In genomic region chrX:10006770-10007169, GRCh38 we compare ENCODE assay signal across 27 cellular contexts. TPM values are rescaled to one million over a fixed set of nuclear protein-coding genes. Genes with fewer than 3 reads are reported as not detected.
DNase-seq lines count a peak whose midpoint lies in the region; ATAC-seq and TF ChIP-seq lines count a peak whose summit lies in the region.
"Had no signal": no experiment of that assay in that cellular context is flagged by ENCODE, and none has a peak within 500 bp of the region (broad histone marks: within the 10 kb centered on the region; RNA-seq: fewer than 3 reads in every experiment).

No MANE protein-coding gene starts in this region.

- H3K4me3 Mint-ChIP-seq in Caco-2 (ENCODE audit: unreplicated experiment) (no peak overlapping the region), neural progenitor cell (no peak overlapping the region)
- H3K4me3 Mint-ChIP-seq in activated T-helper 2 cell treated with anti-CD3 and anti-CD28 coated beads, Interferon-gamma antibody, Interleukin-2, Interleukin-4, amounts not matched to agents 10 μg/mL and 5 μg/mL and 100 μg/mL, durations not matched to agents 14 hours and 24 hours and 36 hours (ENCODE audit: low read depth) = no peak overlapping the region
- H3K4me3 Mint-ChIP-seq in activated naive CD4-positive, alpha-beta T cell treated with anti-CD3 and anti-CD28 coated beads for 36 hours = no peak overlapping the region
- H3K4me3 Mint-ChIP-seq in stimulated activated effector memory CD8-positive, alpha-beta T cell treated with anti-CD3 and anti-CD28 coated beads, Interleukin-12 subunit alpha, Interleukin-12 subunit beta, amount 100 ng/mL, for 72 hours = no peak overlapping the region
- H3K4me3 Mint-ChIP-seq: CD4-positive, alpha-beta T cell; GM23338; H9; HFFc6 had no signal

- intact Hi-C loops in heart left ventricle (cut with DNase I) (no loop called here), right cardiac atrium (cut with DNase I) (no loop called here), Caco-2 (cut with micrococcal nuclease; ENCODE audit: unreplicated experiment) (loop anchor here (10.0 kb wide), 1 partner anchor 308 kb away; no protein-coding TSS in a partner anchor)
- intact Hi-C loops in activated T-helper 2 cell treated with anti-CD3 and anti-CD28 coated beads, Interferon-gamma antibody, Interleukin-2, Interleukin-4, amounts not matched to agents 10 μg/mL and 5 μg/mL and 100 μg/mL, durations not matched to agents 14 hours and 24 hours and 36 hours (cut with micrococcal nuclease) = no loop called here
- intact Hi-C loops in activated naive CD4-positive, alpha-beta T cell treated with anti-CD3 and anti-CD28 coated beads for 36 hours (cut with micrococcal nuclease) = no loop called here

- POLR2A ChIA-PET in Caco-2 (lab: Charles Lee) = no interaction called here

- peaks cover 0 to 21% (median 2%) of the 10 kb centered on the region in 12 donors for H3K4me1 ChIP-seq in heart left ventricle
- H3K4me1 ChIP-seq in right cardiac atrium (ENCODE audit: control insufficient read depth, insufficient read depth, low read length) = peaks cover under 1% of the 10 kb centered on the region
- peaks cover 40% of the 10 kb centered on the region for H3K4me1 ChIP-seq in Caco-2
- H3K4me1 ChIP-seq in neural progenitor cell = peaks cover 16% of the 10 kb centered on the region

- H3K27ac Mint-ChIP-seq in Caco-2 (ENCODE audit: unreplicated experiment) (peak overlapping the region; percentile 86), neural progenitor cell (no peak overlapping the region)
- H3K27ac Mint-ChIP-seq in activated T-helper 2 cell treated with anti-CD3 and anti-CD28 coated beads, Interferon-gamma antibody, Interleukin-2, Interleukin-4, amounts not matched to agents 10 μg/mL and 5 μg/mL and 100 μg/mL, durations not matched to agents 14 hours and 24 hours and 36 hours = peak overlapping the region; percentile 28
- H3K27ac Mint-ChIP-seq in activated naive CD4-positive, alpha-beta T cell treated with anti-CD3 and anti-CD28 coated beads for 36 hours = no peak overlapping the region
- no peak overlapping the region for H3K27ac Mint-ChIP-seq in stimulated activated effector memory CD8-positive, alpha-beta T cell treated with anti-CD3 and anti-CD28 coated beads, Interleukin-12 subunit alpha, Interleukin-12 subunit beta, amount 100 ng/mL, for 72 hours
- H3K27ac Mint-ChIP-seq: CD4-positive, alpha-beta T cell; GM23338; HFFc6 had no signal

- H3K27ac ChIP-seq in heart left ventricle (peak overlapping the region in 2 of 12 donors; percentile 33 to 56), right cardiac atrium (ENCODE audit: low read length) (no peak overlapping the region), neural progenitor cell (no peak overlapping the region)
- H3K27ac ChIP-seq: BLaER1 treated with 17β-estradiol and CSF1 and Interleukin-3, amounts not matched to agents 10 nM and 100 nM; PC-9 had no signal

- peaks cover 25% of the 10 kb centered on the region for H3F3A ChIP-seq in neural progenitor cell (ENCODE audit: low read depth)

- H3K27me3 Mint-ChIP-seq in Caco-2 (ENCODE audit: insufficient read depth, unreplicated experiment) = no peaks in the 10 kb centered on the region
- H3K27me3 Mint-ChIP-seq in activated T-helper 2 cell treated with anti-CD3 and anti-CD28 coated beads, Interferon-gamma antibody, Interleukin-2, Interleukin-4, amounts not matched to agents 10 μg/mL and 5 μg/mL and 100 μg/mL, durations not matched to agents 14 hours and 24 hours and 36 hours (ENCODE audit: low read depth) = no peaks in the 10 kb centered on the region
- H3K27me3 Mint-ChIP-seq in neural progenitor cell (ENCODE audit: insufficient read depth, low read depth) = peaks cover 10% of the 10 kb centered on the region
- H3K27me3 Mint-ChIP-seq in activated naive CD4-positive, alpha-beta T cell treated with anti-CD3 and anti-CD28 coated beads for 36 hours (ENCODE audit: low read depth) = no peaks in the 10 kb centered on the region
- H3K27me3 Mint-ChIP-seq: CD4-positive, alpha-beta T cell had no signal

- no peak for TF ChIP-seq POLR2A in heart left ventricle (IDR thresholded peaks at IDR 0.05)

- H3K9me3 ChIP-seq in heart left ventricle (no peaks in the 10 kb centered on the region), right cardiac atrium (ENCODE audit: control insufficient read depth, low read length) (no peaks in the 10 kb centered on the region), Caco-2 (peaks cover 7% of the 10 kb centered on the region; the same call in 1 of the 2 replicates), neural progenitor cell (ENCODE audit: low read depth) (no peaks in the 10 kb centered on the region)
- H3K9me3 ChIP-seq: BLaER1 treated with 17β-estradiol and CSF1 and Interleukin-3, amounts not matched to agents 10 nM and 100 nM had no signal

- H3K4me1 Mint-ChIP-seq in Caco-2 (ENCODE audit: low read depth, unreplicated experiment) (peaks cover 30% of the 10 kb centered on the region), neural progenitor cell (peaks cover 19% of the 10 kb centered on the region)
- H3K4me1 Mint-ChIP-seq in activated T-helper 2 cell treated with anti-CD3 and anti-CD28 coated beads, Interferon-gamma antibody, Interleukin-2, Interleukin-4, amounts not matched to agents 10 μg/mL and 5 μg/mL and 100 μg/mL, durations not matched to agents 14 hours and 24 hours and 36 hours (ENCODE audit: low read depth) = peaks cover 48% of the 10 kb centered on the region
- H3K4me1 Mint-ChIP-seq in activated naive CD4-positive, alpha-beta T cell treated with anti-CD3 and anti-CD28 coated beads for 36 hours (ENCODE audit: low read depth) = peaks cover 16% of the 10 kb centered on the region
- peaks cover 27% of the 10 kb centered on the region for H3K4me1 Mint-ChIP-seq in stimulated activated effector memory CD8-positive, alpha-beta T cell treated with anti-CD3 and anti-CD28 coated beads, Interleukin-12 subunit alpha, Interleukin-12 subunit beta, amount 100 ng/mL, for 72 hours

- DNase-seq in heart left ventricle (no peak), right cardiac atrium (no peak), Caco-2 (no peak), neural progenitor cell (ENCODE audit: low spot score) (peak; percentile 6)
- no peak for DNase-seq in activated T-helper 2 cell treated with anti-CD3 and anti-CD28 coated beads, Interferon-gamma antibody, Interleukin-2, Interleukin-4, amounts not matched to agents 10 μg/mL and 5 μg/mL and 100 μg/mL, durations not matched to agents 14 hours and 24 hours and 36 hours (ENCODE audit: low spot score)
- DNase-seq in activated naive CD4-positive, alpha-beta T cell treated with anti-CD3 and anti-CD28 coated beads for 36 hours = no peak
- no peak for DNase-seq in stimulated activated effector memory CD8-positive, alpha-beta T cell treated with anti-CD3 and anti-CD28 coated beads, Interleukin-12 subunit alpha, Interleukin-12 subunit beta, amount 100 ng/mL, for 72 hours (ENCODE audit: low spot score in 2 of 2)
- DNase-seq: AML-193; CD4-positive, alpha-beta T cell; DMS53; H9; HFFc6; KG1; NCI-H1048; NCI-H1417; NCI-H1694; NCI-H2029 treated with DMSO at 0.1 percent for 48 hours; NCI-H446 treated with DMSO at 0.1 percent for 48 hours; NCI-H526; NCI-H82; PC-9; SHP77 had no signal

- H3K36me3 Mint-ChIP-seq in Caco-2 (ENCODE audit: insufficient read depth, unreplicated experiment) (no peaks in the 10 kb centered on the region), neural progenitor cell (no peaks in the 10 kb centered on the region)
- no peaks in the 10 kb centered on the region for H3K36me3 Mint-ChIP-seq in activated T-helper 2 cell treated with anti-CD3 and anti-CD28 coated beads, Interferon-gamma antibody, Interleukin-2, Interleukin-4, amounts not matched to agents 10 μg/mL and 5 μg/mL and 100 μg/mL, durations not matched to agents 14 hours and 24 hours and 36 hours (ENCODE audit: low read depth)
- H3K36me3 Mint-ChIP-seq in activated naive CD4-positive, alpha-beta T cell treated with anti-CD3 and anti-CD28 coated beads for 36 hours (ENCODE audit: low read depth) = no peaks in the 10 kb centered on the region
- peaks cover 7% of the 10 kb centered on the region for H3K36me3 Mint-ChIP-seq in stimulated activated effector memory CD8-positive, alpha-beta T cell treated with anti-CD3 and anti-CD28 coated beads, Interleukin-12 subunit alpha, Interleukin-12 subunit beta, amount 100 ng/mL, for 72 hours

- no peak for TF ChIP-seq CTCF in heart left ventricle (IDR thresholded peaks at IDR 0.05)
- no peak for TF ChIP-seq CTCF in Caco-2 (IDR thresholded peaks at IDR 0.05; ENCODE audit: insufficient read depth in 1 of 2, low read depth in 1 of 2, low read length in 1 of 2, severe bottlenecking in 1 of 2, unreplicated experiment in 1 of 2)
- TF ChIP-seq CTCF in neural progenitor cell (IDR thresholded peaks at IDR 0.05) = no peak

- no peak overlapping the region for H3K9ac ChIP-seq in neural progenitor cell
- H3K9ac ChIP-seq: BLaER1 treated with 17β-estradiol and CSF1 and Interleukin-3, amounts not matched to agents 10 nM and 100 nM had no signal

- H2AFZ ChIP-seq in neural progenitor cell (replicated peaks) = no peak overlapping the region
- H2AFZ ChIP-seq: GM23338, PC-9 had no signal

- H3K9me3 Mint-ChIP-seq in Caco-2 (ENCODE audit: unreplicated experiment) = no peaks in the 10 kb centered on the region
- H3K9me3 Mint-ChIP-seq in activated T-helper 2 cell treated with anti-CD3 and anti-CD28 coated beads, Interferon-gamma antibody, Interleukin-2, Interleukin-4, amounts not matched to agents 10 μg/mL and 5 μg/mL and 100 μg/mL, durations not matched to agents 14 hours and 24 hours and 36 hours = no peaks in the 10 kb centered on the region
- H3K9me3 Mint-ChIP-seq in neural progenitor cell = peaks cover 17% of the 10 kb centered on the region
- H3K9me3 Mint-ChIP-seq in activated naive CD4-positive, alpha-beta T cell treated with anti-CD3 and anti-CD28 coated beads for 36 hours = no peaks in the 10 kb centered on the region
- H3K9me3 Mint-ChIP-seq in stimulated activated effector memory CD8-positive, alpha-beta T cell treated with anti-CD3 and anti-CD28 coated beads, Interleukin-12 subunit alpha, Interleukin-12 subunit beta, amount 100 ng/mL, for 72 hours = no peaks in the 10 kb centered on the region
- H3K9me3 Mint-ChIP-seq: CD4-positive, alpha-beta T cell; HFFc6 had no signal

- H3K36me3 ChIP-seq in heart left ventricle = no peaks in the 10 kb centered on the region
- H3K36me3 ChIP-seq in Caco-2 (ENCODE audit: control insufficient read depth, insufficient read depth, low read length) = no peaks in the 10 kb centered on the region
- H3K36me3 ChIP-seq in neural progenitor cell = no peaks in the 10 kb centered on the region
- H3K36me3 ChIP-seq: BLaER1 treated with 17β-estradiol and CSF1 and Interleukin-3, amounts not matched to agents 10 nM and 100 nM had no signal

- H3K27me3 ChIP-seq in heart left ventricle (peaks cover 0 to 9% (median 0%) of the 10 kb centered on the region in 9 donors), right cardiac atrium (ENCODE audit: control insufficient read depth, insufficient read depth) (no peaks in the 10 kb centered on the region), Caco-2 (replicated peaks; ENCODE audit: control insufficient read depth, insufficient read depth, low read length) (no peaks in the 10 kb centered on the region), neural progenitor cell (no peaks in the 10 kb centered on the region)
- H3K27me3 ChIP-seq: BLaER1 treated with 17β-estradiol and CSF1 and Interleukin-3, amounts not matched to agents 10 nM and 100 nM had no signal

- H3K4me3 ChIP-seq in heart left ventricle (no peak overlapping the region), right cardiac atrium (ENCODE audit: low read length) (no peak overlapping the region), Caco-2 (ENCODE audit: low read depth, low read length) (no peak overlapping the region), neural progenitor cell (no peak overlapping the region)
- H3K4me3 ChIP-seq: BLaER1 treated with 17β-estradiol and CSF1 and Interleukin-3, amounts not matched to agents 10 nM and 100 nM; GM23338; PC-9 had no signal

- H4K20me1 ChIP-seq in neural progenitor cell (ENCODE audit: low read depth) = no peaks in the 10 kb centered on the region
- H4K20me1 ChIP-seq: BLaER1 treated with 17β-estradiol and CSF1 and Interleukin-3, amounts not matched to agents 10 nM and 100 nM had no signal

- H3K79me2 ChIP-seq in neural progenitor cell (ENCODE audit: low read depth) = no peaks in the 10 kb centered on the region

- ATAC-seq in heart left ventricle (peak in 3 of 4 donors; percentile 41 to 61 (median 56)), right cardiac atrium (no peak)
- ATAC-seq in stimulated activated effector memory CD8-positive, alpha-beta T cell treated with anti-CD3 and anti-CD28 coated beads, Interleukin-12 subunit alpha, Interleukin-12 subunit beta, amount 100 ng/mL, for 72 hours = no peak
- ATAC-seq: GM23338 had no signal

- no peak overlapping the region for H3K4me2 ChIP-seq in neural progenitor cell
- H3K4me2 ChIP-seq: BLaER1 treated with 17β-estradiol and CSF1 and Interleukin-3, amounts not matched to agents 10 nM and 100 nM; GM23338; PC-9 had no signal

- CTCF ChIA-PET in Caco-2 (lab: Charles Lee) = no interaction called here
- CTCF ChIA-PET in activated naive CD4-positive, alpha-beta T cell treated with anti-CD3 and anti-CD28 coated beads for 36 hours (lab: Charles Lee) = no interaction called here

- whole genome bisulfite sequencing in heart left ventricle, 4 donors = 53 to 76% (median 63%) methylated on average over 4 of the region's 4 CpGs
- WGBS in right cardiac atrium = 68% methylated on average over 4 of the region's 4 CpGs

- BruUV-seq in Caco-2 (replicated peaks; lab: Mats Ljungman, UMichigan) = no TSS peak

RNA-seq across cellular contexts. Expression of gene CLDN34, which starts 39.6 kb away (rescaled TPM):
- not detected for total RNA-seq in heart left ventricle
- polyA plus RNA-seq in heart left ventricle = not detected
- total RNA-seq in right cardiac atrium = under 1 TPM in 3 of 4 donors, not detected in 1; 0.23 to 0.42 (median 0.36) TPM
- not detected for polyA plus RNA-seq in right cardiac atrium
- total RNA-seq in Caco-2 (2022) = not detected in 2 replicates
- not detected in 2 replicates for total RNA-seq in activated T-helper 2 cell treated with anti-CD3 and anti-CD28 coated beads, Interferon-gamma antibody, Interleukin-2, Interleukin-4, amounts not matched to agents 10 μg/mL and 5 μg/mL and 100 μg/mL, durations not matched to agents 14 hours and 24 hours and 36 hours
- total RNA-seq in neural progenitor cell (ENCODE audit: low replicate concordance) = 0.37 TPM in 1 of 2 replicates, not detected in the other
- not detected for total RNA-seq in activated naive CD4-positive, alpha-beta T cell treated with anti-CD3 and anti-CD28 coated beads for 36 hours
- total RNA-seq: CD4-positive, alpha-beta T cell; Daoy; GM23338; HFFc6; PC-9; RPMI7951; SK-MEL-5 had no signal
- polyA plus RNA-seq: GM23338 had no signal

Comparison
In these comparisons a context has a peak if more than half of its experiments do, and no peak if none do; other contexts are left out.
1. ATAC-seq: peak in heart left ventricle (3 of 4); none in right cardiac atrium (0 of 2) and stimulated activated effector memory CD8-positive, alpha-beta T cell treated with anti-CD3 and anti-CD28 coated beads, Interleukin-12 subunit alpha, Interleukin-12 subunit beta, amount 100 ng/mL, for 72 hours (single experiment).
2. H3K27ac Mint-ChIP-seq: peak in Caco-2 (single experiment) and activated T-helper 2 cell treated with anti-CD3 and anti-CD28 coated beads, Interferon-gamma antibody, Interleukin-2, Interleukin-4, amounts not matched to agents 10 μg/mL and 5 μg/mL and 100 μg/mL, durations not matched to agents 14 hours and 24 hours and 36 hours (single experiment); none in neural progenitor cell (single experiment), activated naive CD4-positive, alpha-beta T cell treated with anti-CD3 and anti-CD28 coated beads for 36 hours (single experiment) and stimulated activated effector memory CD8-positive, alpha-beta T cell treated with anti-CD3 and anti-CD28 coated beads, Interleukin-12 subunit alpha, Interleukin-12 subunit beta, amount 100 ng/mL, for 72 hours (single experiment).